1 cellular context compared by ENCODE assay signal in genomic region chr10:100508691-100509150, GRCh38.
TF ChIP-seq lines count a peak whose summit lies in the region.

No MANE protein-coding gene starts in this region.

TF ChIP-seq in GM23338, 12 proteins besides CTCF, POLR2A, EP300 and RAD21 (continued from another document):
- no peak for TF ChIP-seq ZNF462 (CRISPR knock-in tag; IDR thresholded peaks at IDR 0.05)
- TF ChIP-seq REST (IDR thresholded peaks at IDR 0.05; ENCODE audit: unreplicated experiment) = no peak
- TF ChIP-seq ZNF331 (CRISPR knock-in tag; IDR thresholded peaks at IDR 0.05; ENCODE audit: low read depth) = no peak
- TF ChIP-seq NANOG (IDR thresholded peaks at IDR 0.05; ENCODE audit: borderline replicate concordance) = no peak
- no peak for TF ChIP-seq EZH2 (IDR thresholded peaks at IDR 0.05; ENCODE audit: low read depth, unreplicated experiment)
- no peak for TF ChIP-seq ETS1 (IDR thresholded peaks at IDR 0.05)
- no peak for TF ChIP-seq POLR2AphosphoS5 (IDR thresholded peaks at IDR 0.05; ENCODE audit: low read depth)
- TF ChIP-seq JUNB (IDR thresholded peaks at IDR 0.05; ENCODE audit: unreplicated experiment) = no peak
